22 cellular contexts compared by ENCODE assay signal in genomic region chr3:24548278-24548677, GRCh38. TPM values are rescaled to one million over a fixed set of nuclear protein-coding genes. Genes with fewer than 3 reads are reported as not detected.
DNase-seq lines count a peak whose midpoint lies in the region; ATAC-seq, FAIRE-seq and TF ChIP-seq lines count a peak whose summit lies in the region.
"Had no signal": no experiment of that assay in that cellular context is flagged by ENCODE, and none has a peak within 500 bp of the region (broad histone marks: within the 10 kb centered on the region; RNA-seq: fewer than 3 reads in every experiment).

No MANE protein-coding gene starts in this region.

- BruUV-seq in HepG2 (replicated peaks; lab: Mats Ljungman, UMichigan): no TSS peak

- H3K79me2 ChIP-seq in HepG2 (ENCODE audit: insufficient read depth, low read length): no peaks in the 10 kb centered on the region

- WGBS in right lobe of liver (ENCODE audit: insufficient coverage, low coverage, low lambda C conversion rate, missing lambda C conversion rate): 5% methylated on average over 2 of the region's 2 CpGs
- 9% methylated on average over 2 of the region's 2 CpGs for WGBS in HepG2 (ENCODE audit: low lambda C conversion rate)

- CTCF ChIA-PET in HepG2 (lab: Yijun Ruan, JAX; ENCODE audit: low intra/inter-chr PET ratio, low total read pairs): no interaction called here

- H4K20me1 ChIP-seq in HepG2 (ENCODE audit: insufficient read depth, low read length): no peaks in the 10 kb centered on the region

- ATAC-seq in right lobe of liver (peak; percentile 14 to 68 (median 41)), HepG2 (no peak)
- ATAC-seq: activated naive CD4-positive, alpha-beta T cell treated with anti-CD3 and anti-CD28 coated beads, Interleukin-2, amount 50 U/mL, for 72 hours; CD8-positive, alpha-beta T cell; stimulated activated naive B cell treated with anti-CD40 and anti-IgM and Interleukin-4, amounts not matched to agents 10 μg/mL and 1 μg/mL and 100 μg/mL, for 72 hours; WTC11 had no signal

- H3K27ac ChIP-seq in right lobe of liver (no peak overlapping the region), HepG2 (ENCODE audit: extremely low read length, insufficient read depth, low read length) (no peak overlapping the region), tibial artery (peak overlapping the region; percentile 26 to 30)
- H3K27ac ChIP-seq: right atrium auricular region, SJSA1 had no signal

- TF ChIP-seq RAD21 in HepG2 (CRISPR knock-in tag; IDR thresholded peaks at IDR 0.05): no peak

- H3K9me3 ChIP-seq in right lobe of liver (no peaks in the 10 kb centered on the region), HepG2 (ENCODE audit: low read length) (no peaks in the 10 kb centered on the region), adipocyte (ENCODE audit: control insufficient read depth, low read length) (no peaks in the 10 kb centered on the region), tibial artery (no peaks in the 10 kb centered on the region)
- H3K9me3 ChIP-seq: right atrium auricular region, SJSA1, thyroid gland had no signal

- no peak overlapping the region for H2AFZ ChIP-seq in HepG2 (ENCODE audit: low read length)

- FAIRE-seq in HepG2 (lab: Jason Lieb, UNC): no peak

- H3K4me1 ChIP-seq in right lobe of liver (peaks cover 0 to 20% (median 9%) of the 10 kb centered on the region in 4 donors), HepG2 (ENCODE audit: insufficient read depth, low read length) (peaks cover 23% of the 10 kb centered on the region), adipocyte (ENCODE audit: control insufficient read depth, insufficient read depth, low read length) (peaks cover 13% of the 10 kb centered on the region), tibial artery (peaks cover 0 to 41% (median 4%) of the 10 kb centered on the region in 4 donors)
- H3K4me1 ChIP-seq: SJSA1 had no signal

- H3K4me2 ChIP-seq in HepG2 (ENCODE audit: low read depth, low read length): no peak overlapping the region

- in situ Hi-C loops in HepG2 (cut with HindIII; ENCODE audit: extremely low pct_ligation_motif_present, low pct_unique_long_range_greater_than_20kb): no loop called here

- no peak for TF ChIP-seq EP300 in HepG2 (IDR thresholded peaks at IDR 0.05; ENCODE audit: low read depth in 2 of 2, low read length in 2 of 2)
- TF ChIP-seq EP300 in HepG2 (CRISPR knock-in tag; IDR thresholded peaks at IDR 0.05; ENCODE audit: borderline replicate concordance): no peak

- no peak overlapping the region for H3K4me3 ChIP-seq in right lobe of liver
- no peak overlapping the region for H3K4me3 ChIP-seq in HepG2 (replicated peaks in 1 of 3; ENCODE audit: insufficient read depth in 1 of 3, low read depth in 2 of 3, low read length in 3 of 3)
- no peak overlapping the region for H3K4me3 ChIP-seq in adipocyte (ENCODE audit: low read length)
- H3K4me3 ChIP-seq in tibial artery: no peak overlapping the region
- H3K4me3 ChIP-seq: right atrium auricular region, SJSA1, thyroid gland had no signal

- no peaks in the 10 kb centered on the region for H3K27me3 ChIP-seq in right lobe of liver
- H3K27me3 ChIP-seq in HepG2 (ENCODE audit: control insufficient read depth in 1 of 2, insufficient read depth in 2 of 2, low read length in 2 of 2): no peaks in the 10 kb centered on the region
- H3K27me3 ChIP-seq in adipocyte (replicated peaks; ENCODE audit: control insufficient read depth, insufficient read depth, low read length): no peaks in the 10 kb centered on the region
- no peaks in the 10 kb centered on the region for H3K27me3 ChIP-seq in tibial artery
- H3K27me3 ChIP-seq: right atrium auricular region, SJSA1, thyroid gland had no signal

- no peak for DNase-seq in right lobe of liver
- DNase-seq in HepG2 (ENCODE audit: low spot score): no peak
- peak; percentile 13 for DNase-seq in adipocyte (ENCODE audit: low read depth)
- DNase-seq in hepatic stellate cell (ENCODE audit: low spot score): peak; percentile 1
- no peak for DNase-seq in tibial artery
- no peak for DNase-seq in NCI-H1417 treated with DMSO at 0.1 percent for 48 hours (lab: John Stamatoyannopoulos, UW)
- DNase-seq in C1 segment of cervical spinal cord (lab: John Stamatoyannopoulos, UW): no peak
- no peak for DNase-seq in NOMO-1 (lab: John Stamatoyannopoulos, UW; ENCODE audit: unreplicated experiment in 2 of 2)
- DNase-seq: activated CD4-positive, alpha-beta memory T cell treated with anti-CD3 and anti-CD28 coated beads, Interleukin-2, amount 10 ng/mL, durations not matched to agents 7 days and 5 days; CD8-positive, alpha-beta T cell; HFFc6; KBM-7; NCI-H2107; NCI-H526; nucleus accumbens; stimulated activated naive B cell treated with anti-CD40 and anti-IgM and Interleukin-4, amounts not matched to agents 10 μg/mL and 1 μg/mL and 100 μg/mL, for 72 hours had no signal

- no peak overlapping the region for H3K9ac ChIP-seq in HepG2 (ENCODE audit: insufficient read depth, low read depth, low read length)
- H3K9ac ChIP-seq in adipocyte (ENCODE audit: low read length): no peak overlapping the region

- no peak for TF ChIP-seq CTCF in right lobe of liver (IDR thresholded peaks at IDR 0.05)
- no peak for TF ChIP-seq CTCF in HepG2 (CRISPR knock-in tag; IDR thresholded peaks at IDR 0.05)
- TF ChIP-seq CTCF in tibial artery (IDR thresholded peaks at IDR 0.05): no peak

- TF ChIP-seq POLR2A in right lobe of liver (IDR thresholded peaks at IDR 0.05) (no peak), HepG2 (IDR thresholded peaks at IDR 0.05; ENCODE audit: insufficient read depth in 1 of 2, low read depth in 2 of 2, low read length in 2 of 2) (no peak)

- no peaks in the 10 kb centered on the region for H3K36me3 ChIP-seq in right lobe of liver
- H3K36me3 ChIP-seq in HepG2 (replicated peaks in 1 of 2; ENCODE audit: control insufficient read depth in 1 of 2, insufficient read depth in 2 of 2, low read length in 2 of 2): no peaks in the 10 kb centered on the region
- no peaks in the 10 kb centered on the region for H3K36me3 ChIP-seq in adipocyte (ENCODE audit: control insufficient read depth, insufficient read depth, low read length, severe bottlenecking)
- no peaks in the 10 kb centered on the region for H3K36me3 ChIP-seq in tibial artery
- H3K36me3 ChIP-seq: right atrium auricular region, SJSA1, thyroid gland had no signal

- POLR2A ChIA-PET in HepG2 (lab: Yijun Ruan, JAX): no interaction called here

- intact Hi-C loops in right lobe of liver (cut with DNase I): no loop called here
- intact Hi-C loops in HepG2 (cut with micrococcal nuclease; ENCODE audit: unreplicated experiment): no loop called here
- intact Hi-C loops in tibial artery (cut with DNase I; ENCODE audit: low total_unique reads): no loop called here

TF ChIP-seq in HepG2, 621 proteins besides CTCF, POLR2A, EP300 and RAD21:
- TF ChIP-seq XBP1 (CRISPR knock-in tag; IDR thresholded peaks at IDR 0.05): no peak
- no peak for TF ChIP-seq ZNF660 (CRISPR knock-in tag; IDR thresholded peaks at IDR 0.05; ENCODE audit: borderline replicate concordance, low read depth)
- no peak for TF ChIP-seq ZNF333 (CRISPR knock-in tag; IDR thresholded peaks at IDR 0.05; ENCODE audit: borderline replicate concordance)
- TF ChIP-seq ZNF737 (CRISPR knock-in tag; IDR thresholded peaks at IDR 0.05; ENCODE audit: borderline replicate concordance): no peak
- no peak for TF ChIP-seq ZNF891 (CRISPR knock-in tag; IDR thresholded peaks at IDR 0.05)
- TF ChIP-seq ZNF276 (CRISPR knock-in tag; IDR thresholded peaks at IDR 0.05; ENCODE audit: low read depth): no peak
- no peak for TF ChIP-seq MZF1 (CRISPR knock-in tag; IDR thresholded peaks at IDR 0.05; ENCODE audit: borderline replicate concordance)
- TF ChIP-seq EEA1 (CRISPR knock-in tag; IDR thresholded peaks at IDR 0.05; ENCODE audit: borderline replicate concordance): no peak
- no peak for TF ChIP-seq HOXA9 (CRISPR knock-in tag; IDR thresholded peaks at IDR 0.05; ENCODE audit: borderline replicate concordance)
- TF ChIP-seq ATAD3A (CRISPR knock-in tag; IDR thresholded peaks at IDR 0.05): no peak

RNA-seq across cellular contexts. Expression of gene THRB, which starts 53.6 kb away (rescaled TPM):
- total RNA-seq in right lobe of liver (10 to 100 TPM; 14.5 to 29.5 (median 17.3) TPM), HepG2 (2016; rRNA removed; fragmentation: Illumina TruSeq; extraction: Trizol) (22.7 and 30.1 TPM in 2 replicates)
- 9.2 and 10.9 TPM in 2 replicates for total RNA-seq in HepG2 (2016; cell fraction: cytosol; rRNA removed; fragmentation: Illumina TruSeq; extraction: Trizol; ENCODE audit: low read depth)
- 20.4 and 24.3 TPM in 2 replicates for total RNA-seq in HepG2 (2016; cell fraction: insoluble cytoplasmic fraction; rRNA removed; fragmentation: Illumina TruSeq; extraction: Trizol)
- 16.1 and 18.6 TPM in 2 replicates for total RNA-seq in HepG2 (2016; cell fraction: membrane; rRNA removed; fragmentation: Illumina TruSeq; extraction: Trizol)
- total RNA-seq in HepG2 (2016; cell fraction: nucleus; rRNA removed; fragmentation: Illumina TruSeq; extraction: Trizol): 40.5 and 40.8 TPM in 2 replicates
- 4.3 and 4.7 TPM in 2 replicates for polyA plus RNA-seq in HepG2 (2011; rRNA removed)
- polyA plus RNA-seq in HepG2 (2011; cell fraction: cytosol; rRNA removed): 3.0 and 4.0 TPM in 2 replicates
- polyA plus RNA-seq in HepG2 (2011; cell fraction: nucleus; rRNA removed): 6.1 and 7.0 TPM in 2 replicates
- polyA plus RNA-seq in HepG2 (2012): 7.5 and 9.3 TPM in 2 replicates
- polyA plus RNA-seq in HepG2 (2016; cell fraction: cytosol; fragmentation: Illumina TruSeq; extraction: Trizol; ENCODE audit: low read depth): 3.5 and 4.3 TPM in 2 replicates
- polyA plus RNA-seq in HepG2 (2016; cell fraction: insoluble cytoplasmic fraction; fragmentation: Illumina TruSeq; extraction: Trizol; ENCODE audit: low read depth): 14.8 and 17.3 TPM in 2 replicates
- polyA plus RNA-seq in HepG2 (2016; cell fraction: membrane; fragmentation: Illumina TruSeq; extraction: Trizol; ENCODE audit: low read depth): 6.5 and 6.7 TPM in 2 replicates
- 14.6 and 17.3 TPM in 2 replicates for polyA plus RNA-seq in HepG2 (2016; cell fraction: nucleus; fragmentation: Illumina TruSeq; extraction: Trizol; ENCODE audit: insufficient read depth, low read depth)
- 3.3 and 9.4 TPM in 2 replicates for polyA minus RNA-seq in HepG2 (2011; rRNA and poly(A)+ RNA removed; ENCODE audit: low replicate concordance)
- 8.1 and 8.3 TPM in 2 replicates for polyA minus RNA-seq in HepG2 (2011; cell fraction: cytosol; rRNA and poly(A)+ RNA removed)
- polyA minus RNA-seq in HepG2 (2011; cell fraction: nucleus; rRNA and poly(A)+ RNA removed): 45.8 and 47.3 TPM in 2 replicates
- total RNA-seq: activated CD4-positive, alpha-beta memory T cell treated with anti-CD3 and anti-CD28 coated beads, Interleukin-2, amount 10 ng/mL, durations not matched to agents 7 days and 5 days; activated naive CD4-positive, alpha-beta T cell treated with anti-CD3 and anti-CD28 coated beads, Interleukin-2, amount 50 U/mL, for 72 hours; CD8-positive, alpha-beta T cell; HFFc6; T-helper 2 cell treated with Interferon-gamma antibody and Interleukin-4, amounts not matched to agents 100 ng/mL and 5 ng/mL, for 36 hours had no signal

Comparison
In these comparisons a context has a peak if more than half of its experiments do, and no peak if none do; other contexts are left out.
1. DNase-seq: peak in adipocyte (single experiment) and hepatic stellate cell (single experiment); none in right lobe of liver (0 of 3), HepG2 (single experiment), tibial artery (0 of 2), NCI-H1417 treated with DMSO at 0.1 percent for 48 hours (single experiment), C1 segment of cervical spinal cord (0 of 14) and NOMO-1 (0 of 2).
2. H3K27ac ChIP-seq: peak in tibial artery (2 of 2); none in right lobe of liver (0 of 3) and HepG2 (single experiment).